ENCODE assay signal across 2 cellular contexts in genomic region chr12:124011435-124012124, GRCh38.
TF ChIP-seq lines count a peak whose summit lies in the region.

No MANE protein-coding gene starts in this region.

TF ChIP-seq in liver, 16 proteins besides CTCF, POLR2A, EP300 and RAD21 (continued from another document):
- no peak for TF ChIP-seq TAF1 (conservative IDR thresholded peaks at IDR 0.05)
- TF ChIP-seq JUND (IDR thresholded peaks at IDR 0.05): peak in 1 of 2 donors; percentile 27
- no peak for TF ChIP-seq REST (IDR thresholded peaks at IDR 0.05)
- TF ChIP-seq YY1 (IDR thresholded peaks at IDR 0.05): peak; percentile 21
- no peak for TF ChIP-seq ATF3 (IDR thresholded peaks at IDR 0.05)
- TF ChIP-seq RXRA (IDR thresholded peaks at IDR 0.05): peak; percentile 43 to 51
- TF ChIP-seq ZBTB33 (IDR thresholded peaks at IDR 0.05): no peak
- TF ChIP-seq GABPA (IDR thresholded peaks at IDR 0.05 in 1 of 2, conservative IDR thresholded peaks at IDR 0.05 in 1 of 2): peak in 1 of 2 donors; percentile 20
- peak; percentile 19 for TF ChIP-seq MAX (IDR thresholded peaks at IDR 0.05)
- TF ChIP-seq NR2F2 (IDR thresholded peaks at IDR 0.05): no peak
- peak; percentile 22 for TF ChIP-seq FOXA2 (IDR thresholded peaks at IDR 0.05)
- TF ChIP-seq HNF4G (IDR thresholded peaks at IDR 0.05): no peak

TF ChIP-seq in HepG2, 621 proteins besides CTCF, POLR2A, EP300 and RAD21 (continued from another document):
- TF ChIP-seq MAFK (conservative IDR thresholded peaks at IDR 0.05 in 1 of 2, IDR thresholded peaks at IDR 0.05 in 1 of 2; ENCODE audit: low read length in 2 of 2) (peak in 1 of 2 experiments; percentile 45; a peak in 1 of 4 replicates), PHF21A (CRISPR knock-in tag; IDR thresholded peaks at IDR 0.05) (no peak)
